Comparison of ENCODE assay signal across 23 cellular contexts in genomic region chr4:39841894-39842293, GRCh38.
"Had no signal": no experiment of that assay in that cellular context is flagged by ENCODE, and none has a peak within 500 bp of the region (broad histone marks: within the 10 kb centered on the region; RNA-seq: fewer than 3 reads in every experiment).

No MANE protein-coding gene starts in this region.

- H3K4me3 Mint-ChIP-seq: memory B cell had no signal

- H3K4me3 ChIP-seq: coronary artery, dorsolateral prefrontal cortex, esophagus squamous epithelium, gastrocnemius medialis, heart right ventricle, left ventricle myocardium inferior, lung had no signal

- H3K27me3 Mint-ChIP-seq: memory B cell had no signal

- H3K27me3 ChIP-seq: dorsolateral prefrontal cortex, esophagus squamous epithelium, gastrocnemius medialis, heart right ventricle had no signal

- DNase-seq: dermis blood vessel endothelial cell; dorsolateral prefrontal cortex; effector CD4-positive, alpha-beta T cell; effector memory CD4-positive, alpha-beta T cell; erythroblast; esophagus squamous epithelium; foreskin fibroblast; foreskin melanocyte; gastrocnemius medialis; glutamatergic neuron; head of caudate nucleus; heart right ventricle; hippocampal formation; left cardiac atrium; left ventricle myocardium inferior; mammary epithelial cell; mesendoderm; midbrain had no signal

- H3K9me3 ChIP-seq: esophagus squamous epithelium, gastrocnemius medialis, heart right ventricle, left ventricle myocardium inferior had no signal

- H3K27ac Mint-ChIP-seq: memory B cell had no signal

- H3K9me3 Mint-ChIP-seq: memory B cell had no signal

- H3K27ac ChIP-seq: coronary artery, dorsolateral prefrontal cortex, epithelial cell of prostate, esophagus squamous epithelium, gastrocnemius medialis, heart right ventricle, left ventricle myocardium inferior had no signal

- ATAC-seq: esophagus mucosa, gastrocnemius medialis, heart right ventricle, left cardiac atrium had no signal

- H3K4me1 Mint-ChIP-seq: memory B cell had no signal

- H3K4me1 ChIP-seq: esophagus squamous epithelium, gastrocnemius medialis, heart right ventricle, left ventricle myocardium inferior had no signal
